ENCODE assay signal across 24 cellular contexts in the genomic region with DNA sequence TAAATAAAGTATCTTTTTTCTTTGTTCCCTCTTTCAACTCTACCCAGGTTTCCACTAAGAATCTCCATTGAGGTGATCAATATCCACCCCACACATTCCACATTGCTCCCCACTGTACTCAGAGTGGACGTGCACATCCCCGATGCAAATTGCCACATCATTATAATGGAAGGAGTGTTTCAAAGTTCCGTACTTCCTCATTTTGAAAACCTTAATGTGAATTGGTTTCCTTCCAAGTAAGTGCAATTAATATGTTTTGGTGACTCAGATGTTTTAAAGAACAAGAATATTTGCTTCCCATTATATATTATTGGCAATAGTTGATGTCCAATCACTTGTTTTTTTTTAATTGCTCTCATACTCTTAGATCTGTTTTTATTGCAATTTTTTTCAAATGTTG.
"Had no signal": no experiment of that assay in that cellular context is flagged by ENCODE, and none has a peak within 500 bp of the region (broad histone marks: within the 10 kb centered on the region; RNA-seq: fewer than 3 reads in every experiment).

No MANE protein-coding gene starts in this region.

- H3K36me3 ChIP-seq: left lung, sigmoid colon had no signal

- H3K4me1 ChIP-seq: foreskin keratinocyte, left lung, sigmoid colon, testis had no signal

- ATAC-seq: activated CD8-positive, alpha-beta T cell treated with anti-CD3 and anti-CD28 coated beads for 36 hours; activated naive CD8-positive, alpha-beta T cell treated with anti-CD3 and anti-CD28 coated beads, Interleukin-2, amount 50 U/mL, for 24 hours; foreskin keratinocyte; left lung; stimulated activated effector memory CD8-positive, alpha-beta T cell treated with anti-CD3 and anti-CD28 coated beads, Interleukin-12 subunit alpha, Interleukin-12 subunit beta, amount 100 ng/mL, for 72 hours had no signal

- H3K9me3 ChIP-seq: left lung, sigmoid colon, testis had no signal

- DNase-seq: activated CD4-positive, alpha-beta T cell treated with anti-CD3 and anti-CD28 coated beads, Interleukin-2, amount 10 ng/mL, durations not matched to agents 24 days and 14 days; activated CD4-positive, CD25-positive, alpha-beta regulatory T cell; activated CD8-positive, alpha-beta T cell treated with anti-CD3 and anti-CD28 coated beads for 36 hours; activated naive CD4-positive, alpha-beta T cell treated with anti-CD3 and anti-CD28 coated beads, Interleukin-2, amount 10 ng/mL, durations not matched to agents 7 days and 5 days; activated naive CD8-positive, alpha-beta T cell treated with anti-CD3 and anti-CD28 coated beads, Interleukin-2, amount 50 U/mL, for 24 hours; activated T-cell treated with anti-CD3 and anti-CD28 coated beads, Interleukin-2, amount 50 U/mL, for 24 hours; anterior cingulate cortex; caudate nucleus; endodermal cell; foreskin keratinocyte; glutamatergic neuron; kidney; left lung; mammary epithelial cell; midbrain; nephron progenitor cell; nucleus accumbens; posterior cingulate gyrus; sigmoid colon; stimulated activated CD4-positive, alpha-beta T cell treated with anti-CD3 and anti-CD28 coated beads, Interleukin-4, amount 100 ng/mL, for 24 hours; testis had no signal

- H3K9me3 Mint-ChIP-seq: activated CD4-positive, alpha-beta T cell treated with anti-CD3 and anti-CD28 coated beads, Interleukin-2, amount 10 ng/mL, durations not matched to agents 24 days and 14 days; activated CD8-positive, alpha-beta T cell treated with anti-CD3 and anti-CD28 coated beads for 36 hours; activated naive CD4-positive, alpha-beta T cell treated with anti-CD3 and anti-CD28 coated beads, Interleukin-2, amount 10 ng/mL, durations not matched to agents 7 days and 5 days; activated naive CD8-positive, alpha-beta T cell treated with anti-CD3 and anti-CD28 coated beads, Interleukin-2, amount 50 U/mL, for 24 hours; activated T-cell treated with anti-CD3 and anti-CD28 coated beads, Interleukin-2, amount 50 U/mL, for 24 hours; brain; endodermal cell; nephron progenitor cell; stimulated activated effector memory CD8-positive, alpha-beta T cell treated with anti-CD3 and anti-CD28 coated beads, Interleukin-12 subunit alpha, Interleukin-12 subunit beta, amount 100 ng/mL, for 72 hours; type B pancreatic cell had no signal

- H3K36me3 Mint-ChIP-seq: activated naive CD4-positive, alpha-beta T cell treated with anti-CD3 and anti-CD28 coated beads, Interleukin-2, amount 10 ng/mL, durations not matched to agents 7 days and 5 days; brain; stimulated activated effector memory CD8-positive, alpha-beta T cell treated with anti-CD3 and anti-CD28 coated beads, Interleukin-12 subunit alpha, Interleukin-12 subunit beta, amount 100 ng/mL, for 72 hours; type B pancreatic cell had no signal

- H3K27ac Mint-ChIP-seq: activated CD4-positive, alpha-beta T cell treated with anti-CD3 and anti-CD28 coated beads, Interleukin-2, amount 10 ng/mL, durations not matched to agents 24 days and 14 days; activated CD8-positive, alpha-beta T cell treated with anti-CD3 and anti-CD28 coated beads for 36 hours; activated naive CD4-positive, alpha-beta T cell treated with anti-CD3 and anti-CD28 coated beads, Interleukin-2, amount 10 ng/mL, durations not matched to agents 7 days and 5 days; activated naive CD8-positive, alpha-beta T cell treated with anti-CD3 and anti-CD28 coated beads, Interleukin-2, amount 50 U/mL, for 24 hours; activated T-cell treated with anti-CD3 and anti-CD28 coated beads, Interleukin-2, amount 50 U/mL, for 24 hours; brain; endodermal cell; nephron progenitor cell; stimulated activated effector memory CD8-positive, alpha-beta T cell treated with anti-CD3 and anti-CD28 coated beads, Interleukin-12 subunit alpha, Interleukin-12 subunit beta, amount 100 ng/mL, for 72 hours; type B pancreatic cell had no signal

- H3K4me3 ChIP-seq: left lung, sigmoid colon, testis had no signal

- H3K4me3 Mint-ChIP-seq: activated CD4-positive, alpha-beta T cell treated with anti-CD3 and anti-CD28 coated beads, Interleukin-2, amount 10 ng/mL, durations not matched to agents 24 days and 14 days; activated CD8-positive, alpha-beta T cell treated with anti-CD3 and anti-CD28 coated beads for 36 hours; activated naive CD4-positive, alpha-beta T cell treated with anti-CD3 and anti-CD28 coated beads, Interleukin-2, amount 10 ng/mL, durations not matched to agents 7 days and 5 days; activated naive CD8-positive, alpha-beta T cell treated with anti-CD3 and anti-CD28 coated beads, Interleukin-2, amount 50 U/mL, for 24 hours; activated T-cell treated with anti-CD3 and anti-CD28 coated beads, Interleukin-2, amount 50 U/mL, for 24 hours; brain; endodermal cell; nephron progenitor cell; stimulated activated effector memory CD8-positive, alpha-beta T cell treated with anti-CD3 and anti-CD28 coated beads, Interleukin-12 subunit alpha, Interleukin-12 subunit beta, amount 100 ng/mL, for 72 hours; type B pancreatic cell had no signal

- H3K4me1 Mint-ChIP-seq: activated CD4-positive, alpha-beta T cell treated with anti-CD3 and anti-CD28 coated beads, Interleukin-2, amount 10 ng/mL, durations not matched to agents 24 days and 14 days; activated naive CD4-positive, alpha-beta T cell treated with anti-CD3 and anti-CD28 coated beads, Interleukin-2, amount 10 ng/mL, durations not matched to agents 7 days and 5 days; activated naive CD8-positive, alpha-beta T cell treated with anti-CD3 and anti-CD28 coated beads, Interleukin-2, amount 50 U/mL, for 24 hours; nephron progenitor cell; stimulated activated effector memory CD8-positive, alpha-beta T cell treated with anti-CD3 and anti-CD28 coated beads, Interleukin-12 subunit alpha, Interleukin-12 subunit beta, amount 100 ng/mL, for 72 hours had no signal

- H3K27me3 Mint-ChIP-seq: activated CD4-positive, alpha-beta T cell treated with anti-CD3 and anti-CD28 coated beads, Interleukin-2, amount 10 ng/mL, durations not matched to agents 24 days and 14 days; activated CD8-positive, alpha-beta T cell treated with anti-CD3 and anti-CD28 coated beads for 36 hours; activated naive CD4-positive, alpha-beta T cell treated with anti-CD3 and anti-CD28 coated beads, Interleukin-2, amount 10 ng/mL, durations not matched to agents 7 days and 5 days; activated naive CD8-positive, alpha-beta T cell treated with anti-CD3 and anti-CD28 coated beads, Interleukin-2, amount 50 U/mL, for 24 hours; activated T-cell treated with anti-CD3 and anti-CD28 coated beads, Interleukin-2, amount 50 U/mL, for 24 hours; brain had no signal
